Comparison of ENCODE assay signal across 10 cellular contexts in genomic region chr12:56163533-56164344, GRCh38. TPM values are rescaled to one million over a fixed set of nuclear protein-coding genes. Genes with fewer than 3 reads are reported as not detected.
A peak's percentile ranks its signal among the peaks of the same experiment; 100 is the strongest.
DNase-seq lines count a peak whose midpoint lies in the region; ATAC-seq, FAIRE-seq and TF ChIP-seq lines count a peak whose summit lies in the region.
"Had no signal": no experiment of that assay in that cellular context is flagged by ENCODE, and none has a peak within 500 bp of the region (broad histone marks: within the 10 kb centered on the region; RNA-seq: fewer than 3 reads in every experiment).

No MANE protein-coding gene starts in this region.

- H3K36me3 ChIP-seq in ACC112 (ENCODE audit: insufficient read depth, low read length) (peaks cover 47% of the 10 kb centered on the region; the same call in 1 of the 2 replicates), muscle layer of colon (ENCODE audit: insufficient read depth, low read length) (peaks cover 70% of the 10 kb centered on the region)

- no peak for TF ChIP-seq CTCF in MCF 10A (IDR thresholded peaks at IDR 0.05; ENCODE audit: unreplicated experiment)

- 0 out of 2 replicates have a peak overlapping the region, but pooled peaks have one; percentile 1 for H3K27ac ChIP-seq in ACC112 (ENCODE audit: low read depth, low read length)
- H3K27ac ChIP-seq in muscle layer of colon (ENCODE audit: low read depth, low read length): peak overlapping the region; percentile 66

- H3K27me3 ChIP-seq in ACC112 (ENCODE audit: insufficient read depth, low read length): no peaks in the 10 kb centered on the region
- H3K27me3 ChIP-seq in muscle layer of colon (ENCODE audit: control insufficient read depth in 1 of 2, insufficient read depth in 2 of 2, low read length in 2 of 2): no peaks in the 10 kb centered on the region

- H3K9ac ChIP-seq in muscle layer of colon (ENCODE audit: low read length): no peak overlapping the region

- peaks cover 14% of the 10 kb centered on the region for H3K4me1 Mint-ChIP-seq in activated T-helper 17 cell treated with anti-CD3 and anti-CD28 coated beads, Interleukin-2, amount 50 U/mL, for 72 hours
- peaks cover 26% of the 10 kb centered on the region for H3K4me1 Mint-ChIP-seq in MCF 10A (ENCODE audit: insufficient read depth, unreplicated experiment)

- no peak overlapping the region for H3K4me3 Mint-ChIP-seq in activated T-helper 17 cell treated with anti-CD3 and anti-CD28 coated beads, Interleukin-2, amount 50 U/mL, for 72 hours
- no peak overlapping the region for H3K4me3 Mint-ChIP-seq in MCF 10A (ENCODE audit: unreplicated experiment)

- DNase-seq in H54 (ENCODE audit: insufficient read length, low spot score) (no peak), MCF 10A (ENCODE audit: unreplicated experiment) (no peak), NCI-H2029 (lab: John Stamatoyannopoulos, UW) (no peak)
- no peak for DNase-seq in effector CD4-positive, alpha-beta T cell
- DNase-seq: NCI-H1436 had no signal

- CTCF ChIA-PET in MCF 10A (lab: Yijun Ruan, JAX): interaction anchor here (0.6 to 6.1 kb wide), 4 partner anchors 15 to 301 kb away, joined by 3 to 36 read pairs (median 3); partner anchors contain the start of gene SMARCC2

- no peak for FAIRE-seq in H54 (lab: Jason Lieb, UNC)
- FAIRE-seq: islet of Langerhans had no signal

- H3K27me3 Mint-ChIP-seq in activated T-helper 17 cell treated with anti-CD3 and anti-CD28 coated beads, Interleukin-2, amount 50 U/mL, for 72 hours: no peaks in the 10 kb centered on the region
- no peaks in the 10 kb centered on the region for H3K27me3 Mint-ChIP-seq in MCF 10A (ENCODE audit: insufficient read depth, unreplicated experiment)

- H3K36me3 Mint-ChIP-seq in activated T-helper 17 cell treated with anti-CD3 and anti-CD28 coated beads, Interleukin-2, amount 50 U/mL, for 72 hours (ENCODE audit: low read depth): peaks cover 100% of the 10 kb centered on the region
- peaks cover 98% of the 10 kb centered on the region for H3K36me3 Mint-ChIP-seq in MCF 10A (ENCODE audit: insufficient read depth, unreplicated experiment)

- POLR2A ChIA-PET in MCF 10A (lab: Yijun Ruan, JAX): interaction anchor here (0.6 to 7.6 kb wide), 8 partner anchors 8 to 144 kb away, joined by 3 to 146 read pairs (median 11); partner anchors contain the start of genes ESYT1, MYL6B, RPL41 and SMARCC2

- H3K4me3 ChIP-seq in ACC112 (ENCODE audit: low read depth, low read length) (no peak overlapping the region), muscle layer of colon (ENCODE audit: low read depth in 1 of 2, low read length in 2 of 2) (no peak overlapping the region)

- H2AFZ ChIP-seq in ACC112 (ENCODE audit: low read length, unreplicated experiment): no peak overlapping the region

- H3K27ac Mint-ChIP-seq in activated T-helper 17 cell treated with anti-CD3 and anti-CD28 coated beads, Interleukin-2, amount 50 U/mL, for 72 hours: peak overlapping the region; percentile 43
- H3K27ac Mint-ChIP-seq in MCF 10A (ENCODE audit: low read depth, unreplicated experiment): no peak overlapping the region

- intact Hi-C loops in MCF 10A (cut with micrococcal nuclease): no loop called here

- ATAC-seq in activated T-helper 17 cell treated with anti-CD3 and anti-CD28 coated beads, Interleukin-2, amount 50 U/mL, for 72 hours (replicated peaks): no peak
- ATAC-seq in GM18870 (IDR thresholded peaks at IDR 0.05; ENCODE audit: unreplicated experiment): no peak

- BruUV-seq in MCF 10A (replicated peaks; lab: Mats Ljungman, UMichigan): no TSS peak

- H3K9me3 ChIP-seq in muscle layer of colon (ENCODE audit: low read length): no peaks in the 10 kb centered on the region

- H3K79me2 ChIP-seq in ACC112 (ENCODE audit: control insufficient read depth, insufficient read depth, low read length, unreplicated experiment): peaks cover 28% of the 10 kb centered on the region

- TF ChIP-seq POLR2A in H54 (IDR thresholded peaks at IDR 0.05; ENCODE audit: low read depth, low read length): peak; percentile 11; the same call in 1 of the 2 replicates

- H3K9me3 Mint-ChIP-seq in activated T-helper 17 cell treated with anti-CD3 and anti-CD28 coated beads, Interleukin-2, amount 50 U/mL, for 72 hours: no peaks in the 10 kb centered on the region
- no peaks in the 10 kb centered on the region for H3K9me3 Mint-ChIP-seq in MCF 10A (ENCODE audit: unreplicated experiment)

- peaks cover 22% of the 10 kb centered on the region for H3K4me1 ChIP-seq in ACC112 (ENCODE audit: control insufficient read depth, insufficient read depth, low read length, unreplicated experiment)
- peaks cover 36% of the 10 kb centered on the region for H3K4me1 ChIP-seq in muscle layer of colon (ENCODE audit: insufficient read depth, low read length)

RNA-seq across cellular contexts. Expression of gene MYL6, which starts 5.6 kb away (rescaled TPM):
- total RNA-seq in activated T-helper 17 cell treated with anti-CD3 and anti-CD28 coated beads, Interleukin-2, amount 50 U/mL, for 72 hours: 1,000 to 10,000 TPM in 1 of 2 donors, 100 to 1,000 TPM in 1; 974 to 1,528 TPM
- 716 and 997 TPM in 2 replicates for total RNA-seq in MCF 10A (2022)

RNA-seq across cellular contexts. Expression of gene MYL6B, which starts 11.4 kb away (rescaled TPM):
- total RNA-seq in activated T-helper 17 cell treated with anti-CD3 and anti-CD28 coated beads, Interleukin-2, amount 50 U/mL, for 72 hours: 100 to 1,000 TPM in 1 of 2 donors, 10 to 100 TPM in 1; 96.9 to 114 TPM
- total RNA-seq in MCF 10A (2022): 46.0 and 58.0 TPM in 2 replicates

RNA-seq across cellular contexts. Expression of gene SMARCC2, which starts 25.5 kb away (rescaled TPM):
- 100 to 1,000 TPM; 104 to 114 TPM for total RNA-seq in activated T-helper 17 cell treated with anti-CD3 and anti-CD28 coated beads, Interleukin-2, amount 50 U/mL, for 72 hours
- total RNA-seq in MCF 10A (2022): 52.1 and 57.0 TPM in 2 replicates

RNA-seq across cellular contexts. Expression of gene ESYT1, which starts 35.7 kb away (rescaled TPM):
- 100 to 1,000 TPM; 234 to 236 TPM for total RNA-seq in activated T-helper 17 cell treated with anti-CD3 and anti-CD28 coated beads, Interleukin-2, amount 50 U/mL, for 72 hours
- 111 and 123 TPM in 2 replicates for total RNA-seq in MCF 10A (2022)

RNA-seq across cellular contexts. Expression of gene ZC3H10, which starts 45.7 kb away (rescaled TPM):
- 1 to 10 TPM; 7.8 to 8.0 TPM for total RNA-seq in activated T-helper 17 cell treated with anti-CD3 and anti-CD28 coated beads, Interleukin-2, amount 50 U/mL, for 72 hours
- 2.8 and 3.5 TPM in 2 replicates for total RNA-seq in MCF 10A (2022)
